Comparison of ENCODE assay signal across 15 cellular contexts in genomic region chr6:13915566-13916229, GRCh38. TPM values are rescaled to one million over a fixed set of nuclear protein-coding genes. Genes with fewer than 3 reads are reported as not detected.
DNase-seq lines count a peak whose midpoint lies in the region; ATAC-seq and TF ChIP-seq lines count a peak whose summit lies in the region.
"Had no signal": no experiment of that assay in that cellular context is flagged by ENCODE, and none has a peak within 500 bp of the region (broad histone marks: within the 10 kb centered on the region; RNA-seq: fewer than 3 reads in every experiment).

No MANE protein-coding gene starts in this region.

- intact Hi-C loops in activated CD4-positive, alpha-beta T cell treated with anti-CD3 and anti-CD28 coated beads, Interleukin-2, amount 10 ng/mL, durations not matched to agents 24 days and 14 days (cut with micrococcal nuclease) = no loop called here

- H3K36me3 Mint-ChIP-seq in activated CD4-positive, alpha-beta T cell treated with anti-CD3 and anti-CD28 coated beads, Interleukin-2, amount 10 ng/mL, durations not matched to agents 24 days and 14 days (ENCODE audit: low read depth) = no peaks in the 10 kb centered on the region
- H3K36me3 Mint-ChIP-seq in activated CD4-positive, alpha-beta T cell treated with anti-CD3 and anti-CD28 coated beads, Interleukin-2, amount 10 ng/mL, durations not matched to agents 7 days and 5 days (ENCODE audit: low read depth) = no peaks in the 10 kb centered on the region
- H3K36me3 Mint-ChIP-seq in WTC11 (no peaks in the 10 kb centered on the region), type B pancreatic cell (no peaks in the 10 kb centered on the region)

- no peak overlapping the region for H3K4me3 Mint-ChIP-seq in activated CD4-positive, alpha-beta T cell treated with anti-CD3 and anti-CD28 coated beads, Interleukin-2, amount 10 ng/mL, durations not matched to agents 24 days and 14 days
- no peak overlapping the region for H3K4me3 Mint-ChIP-seq in activated CD4-positive, alpha-beta T cell treated with anti-CD3 and anti-CD28 coated beads, Interleukin-2, amount 10 ng/mL, durations not matched to agents 7 days and 5 days
- no peak overlapping the region for H3K4me3 Mint-ChIP-seq in WTC11
- H3K4me3 Mint-ChIP-seq in type B pancreatic cell = no peak overlapping the region

- ATAC-seq in WTC11 = peak; percentile 82
- ATAC-seq: Right ventricle myocardium inferior had no signal

- TF ChIP-seq CTCF in WTC11 (IDR thresholded peaks at IDR 0.05) (no peak), type B pancreatic cell (conservative IDR thresholded peaks at IDR 0.05) (peak; percentile 48)

- DNase-seq in activated CD4-positive, alpha-beta T cell treated with anti-CD3 and anti-CD28 coated beads, Interleukin-2, amount 10 ng/mL, durations not matched to agents 24 days and 14 days = peak; percentile 36
- no peak for DNase-seq in activated CD4-positive, alpha-beta T cell treated with anti-CD3 and anti-CD28 coated beads, Interleukin-2, amount 10 ng/mL, durations not matched to agents 7 days and 5 days
- no peak for DNase-seq in WTC11 (ENCODE audit: low spot score)
- DNase-seq in medulla oblongata (ENCODE audit: extremely low spot score) = peak; percentile 65
- DNase-seq in type B pancreatic cell (ENCODE audit: extremely low spot score, unreplicated experiment) = no peak
- no peak for DNase-seq in NOMO-1 treated with dmso at 0.1 percent for 144 hours (lab: John Stamatoyannopoulos, UW; ENCODE audit: unreplicated experiment)
- no peak for DNase-seq in activated CD4-positive, alpha-beta T cell treated with anti-CD3 and anti-CD28 coated beads, Interleukin-2, amount 50 U/mL, for 48 hours
- DNase-seq in DMS 273 (lab: John Stamatoyannopoulos, UW; ENCODE audit: unreplicated experiment) = no peak
- DNase-seq: 8988T; DND-41; NCI-H1105; NCI-H2081; NK-92 treated with Interleukin-12 subunit alpha and Interleukin-12 subunit beta, amount 100 ng/mL, for 24 hours had no signal

- CTCF ChIA-PET in activated CD4-positive, alpha-beta T cell treated with anti-CD3 and anti-CD28 coated beads, Interleukin-2, amount 10 ng/mL, durations not matched to agents 7 days and 5 days (lab: Charles Lee) = no interaction called here
- CTCF ChIA-PET in WTC11 (lab: Charles Lee) = interaction anchor here (1.0 to 9.6 kb wide), 4 partner anchors 8 to 151 kb away, joined by 7 to 126 read pairs (median 9); no protein-coding TSS in a partner anchor

- no peaks in the 10 kb centered on the region for H3K9me3 Mint-ChIP-seq in activated CD4-positive, alpha-beta T cell treated with anti-CD3 and anti-CD28 coated beads, Interleukin-2, amount 10 ng/mL, durations not matched to agents 24 days and 14 days
- no peaks in the 10 kb centered on the region for H3K9me3 Mint-ChIP-seq in activated CD4-positive, alpha-beta T cell treated with anti-CD3 and anti-CD28 coated beads, Interleukin-2, amount 10 ng/mL, durations not matched to agents 7 days and 5 days
- H3K9me3 Mint-ChIP-seq in WTC11 (no peaks in the 10 kb centered on the region), type B pancreatic cell (peaks cover 4% of the 10 kb centered on the region)

- H3K4me1 Mint-ChIP-seq in activated CD4-positive, alpha-beta T cell treated with anti-CD3 and anti-CD28 coated beads, Interleukin-2, amount 10 ng/mL, durations not matched to agents 24 days and 14 days = no peaks in the 10 kb centered on the region
- no peaks in the 10 kb centered on the region for H3K4me1 Mint-ChIP-seq in activated CD4-positive, alpha-beta T cell treated with anti-CD3 and anti-CD28 coated beads, Interleukin-2, amount 10 ng/mL, durations not matched to agents 7 days and 5 days
- H3K4me1 Mint-ChIP-seq in WTC11 (peaks cover 16% of the 10 kb centered on the region), type B pancreatic cell (ENCODE audit: unreplicated experiment) (peaks cover 37% of the 10 kb centered on the region)

- peaks cover 57% of the 10 kb centered on the region for H3K27me3 Mint-ChIP-seq in activated CD4-positive, alpha-beta T cell treated with anti-CD3 and anti-CD28 coated beads, Interleukin-2, amount 10 ng/mL, durations not matched to agents 24 days and 14 days
- peaks cover 46% of the 10 kb centered on the region for H3K27me3 Mint-ChIP-seq in activated CD4-positive, alpha-beta T cell treated with anti-CD3 and anti-CD28 coated beads, Interleukin-2, amount 10 ng/mL, durations not matched to agents 7 days and 5 days
- H3K27me3 Mint-ChIP-seq in WTC11 (ENCODE audit: low read depth) = peaks cover 21% of the 10 kb centered on the region
- H3K27me3 Mint-ChIP-seq in type B pancreatic cell = peaks cover 7% of the 10 kb centered on the region

- H3K27ac Mint-ChIP-seq in activated CD4-positive, alpha-beta T cell treated with anti-CD3 and anti-CD28 coated beads, Interleukin-2, amount 10 ng/mL, durations not matched to agents 24 days and 14 days = no peak overlapping the region
- H3K27ac Mint-ChIP-seq in activated CD4-positive, alpha-beta T cell treated with anti-CD3 and anti-CD28 coated beads, Interleukin-2, amount 10 ng/mL, durations not matched to agents 7 days and 5 days = no peak overlapping the region
- H3K27ac Mint-ChIP-seq in WTC11 = no peak overlapping the region
- peak overlapping the region; percentile 89 for H3K27ac Mint-ChIP-seq in type B pancreatic cell

- POLR2A ChIA-PET in activated CD4-positive, alpha-beta T cell treated with anti-CD3 and anti-CD28 coated beads, Interleukin-2, amount 10 ng/mL, durations not matched to agents 7 days and 5 days (lab: Charles Lee) = no interaction called here
- POLR2A ChIA-PET in WTC11 (lab: Charles Lee) = interaction anchor here (0.6 to 3.2 kb wide), 2 partner anchors 9 to 117 kb away, joined by 3 to 15 read pairs; partner anchors contain the start of gene RNF182

TF ChIP-seq in WTC11, 78 proteins besides CTCF, POLR2A, EP300 and RAD21:
- TF ChIP-seq, protein P1, sequence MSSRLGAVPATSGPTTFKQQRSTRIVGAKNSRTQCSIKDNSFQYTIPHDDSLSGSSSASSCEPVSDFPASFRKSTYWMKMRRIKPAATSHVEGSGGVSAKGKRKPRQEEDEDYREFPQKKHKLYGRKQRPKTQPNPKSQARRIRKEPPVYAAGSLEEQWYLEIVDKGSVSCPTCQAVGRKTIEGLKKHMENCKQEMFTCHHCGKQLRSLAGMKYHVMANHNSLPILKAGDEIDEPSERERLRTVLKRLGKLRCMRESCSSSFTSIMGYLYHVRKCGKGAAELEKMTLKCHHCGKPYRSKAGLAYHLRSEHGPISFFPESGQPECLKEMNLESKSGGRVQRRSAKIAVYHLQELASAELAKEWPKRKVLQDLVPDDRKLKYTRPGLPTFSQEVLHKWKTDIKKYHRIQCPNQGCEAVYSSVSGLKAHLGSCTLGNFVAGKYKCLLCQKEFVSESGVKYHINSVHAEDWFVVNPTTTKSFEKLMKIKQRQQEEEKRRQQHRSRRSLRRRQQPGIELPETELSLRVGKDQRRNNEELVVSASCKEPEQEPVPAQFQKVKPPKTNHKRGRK (CRISPR knock-in tag; IDR thresholded peaks at IDR 0.05; ENCODE audit: borderline replicate concordance) = no peak
- TF ChIP-seq TCF7 (CRISPR knock-in tag; IDR thresholded peaks at IDR 0.05; ENCODE audit: low read depth) = no peak
- no peak for TF ChIP-seq ARID4B (CRISPR knock-in tag; IDR thresholded peaks at IDR 0.05; ENCODE audit: borderline replicate concordance)
- no peak for TF ChIP-seq ZNF423 (CRISPR knock-in tag; IDR thresholded peaks at IDR 0.05)
- no peak for TF ChIP-seq PRRX2 (CRISPR knock-in tag; IDR thresholded peaks at IDR 0.05)

RNA-seq across cellular contexts. Expression of gene RNF182, which starts 9.1 kb away (rescaled TPM):
- not detected in 2 replicates for total RNA-seq in activated CD4-positive, alpha-beta T cell treated with anti-CD3 and anti-CD28 coated beads, Interleukin-2, amount 10 ng/mL, durations not matched to agents 24 days and 14 days
- not detected for total RNA-seq in activated CD4-positive, alpha-beta T cell treated with anti-CD3 and anti-CD28 coated beads, Interleukin-2, amount 10 ng/mL, durations not matched to agents 7 days and 5 days
- 4.4 to 7.1 TPM (median 6.7 TPM) in 3 replicates for total RNA-seq in WTC11 (2021)
- total RNA-seq in type B pancreatic cell (ENCODE audit: low replicate concordance) = 2.8 and 12.3 TPM in 2 replicates
- total RNA-seq: OCI-LY7, Right ventricle myocardium inferior had no signal

Comparison
In these comparisons a context has a peak if more than half of its experiments do, and no peak if none do; other contexts are left out.
1. DNase-seq: peak in activated CD4-positive, alpha-beta T cell treated with anti-CD3 and anti-CD28 coated beads, Interleukin-2, amount 10 ng/mL, durations not matched to agents 24 days and 14 days (single experiment) and medulla oblongata (single experiment); none in activated CD4-positive, alpha-beta T cell treated with anti-CD3 and anti-CD28 coated beads, Interleukin-2, amount 10 ng/mL, durations not matched to agents 7 days and 5 days (single experiment), WTC11 (single experiment), type B pancreatic cell (single experiment), NOMO-1 treated with dmso at 0.1 percent for 144 hours (single experiment), activated CD4-positive, alpha-beta T cell treated with anti-CD3 and anti-CD28 coated beads, Interleukin-2, amount 50 U/mL, for 48 hours (0 of 2) and DMS 273 (single experiment).